ENCODE assay signal across 17 cellular contexts in the genomic region with DNA sequence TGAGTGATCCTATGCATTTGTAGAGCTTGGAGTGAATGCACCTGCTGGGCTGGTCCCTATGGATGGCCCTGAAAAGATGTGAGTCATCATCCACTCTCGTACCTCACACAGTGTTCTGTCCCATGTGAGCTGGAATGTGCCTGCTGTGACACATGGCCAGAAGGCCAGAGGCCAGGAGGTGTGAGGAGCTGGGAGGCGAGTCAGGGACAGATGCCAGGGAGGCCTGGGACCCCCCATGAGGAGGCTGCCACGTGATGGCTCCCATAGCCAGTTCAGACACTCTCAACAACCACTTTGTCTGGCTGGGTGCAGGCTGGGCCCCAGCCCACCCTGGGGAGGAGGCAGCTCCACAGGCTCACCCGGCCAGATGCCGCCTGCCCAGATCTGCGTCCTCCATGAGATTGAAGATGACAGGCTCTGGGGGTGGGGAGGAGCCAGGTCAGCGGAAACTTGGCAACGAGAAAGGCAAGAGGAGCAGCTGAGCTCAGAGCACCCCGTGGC.
DNase-seq lines count a peak whose midpoint lies in the region; ATAC-seq, FAIRE-seq and TF ChIP-seq lines count a peak whose summit lies in the region.
"Had no signal": no experiment of that assay in that cellular context is flagged by ENCODE, and none has a peak within 500 bp of the region (broad histone marks: within the 10 kb centered on the region; RNA-seq: fewer than 3 reads in every experiment).

No MANE protein-coding gene starts in this region.

- TF ChIP-seq CTCF in HepG2 (CRISPR knock-in tag; IDR thresholded peaks at IDR 0.05) (no peak), right lobe of liver (IDR thresholded peaks at IDR 0.05) (no peak)

- in situ Hi-C loops in HepG2 (cut with HindIII; ENCODE audit: extremely low pct_ligation_motif_present, low pct_unique_long_range_greater_than_20kb) = no loop called here

- DNase-seq in HepG2 (ENCODE audit: low spot score) = no peak
- no peak for DNase-seq in right lobe of liver
- DNase-seq in medulla oblongata (ENCODE audit: extremely low spot score) = peak; percentile 50
- DNase-seq in aorta = peak; percentile 38 to 64
- no peak for DNase-seq in activated CD4-positive, alpha-beta T cell treated with anti-CD3 and anti-CD28 coated beads, Interleukin-2, amount 50 U/mL, for 4 hours
- DNase-seq in GF-D8 (lab: John Stamatoyannopoulos, UW) = no peak
- DNase-seq: activated naive CD4-positive, alpha-beta T cell treated with Interleukin-2 at 50 U/mL for 16 hours; activated T-cell treated with anti-CD3 and anti-CD28 coated beads for 4 hours; CD4-positive, alpha-beta T cell; KG1; NK-92 treated with Interleukin-12 subunit alpha and Interleukin-12 subunit beta, amount 100 ng/mL, for 24 hours had no signal

- H3K4me3 ChIP-seq in HepG2 (replicated peaks in 1 of 3; ENCODE audit: insufficient read depth in 1 of 3, low read depth in 2 of 3, low read length in 3 of 3) (no peak overlapping the region), right lobe of liver (no peak overlapping the region), aorta (ENCODE audit: low read length in 2 of 2) (no peak overlapping the region)
- H3K4me3 ChIP-seq: coronary artery, HAP-1 had no signal

- CTCF ChIA-PET in HepG2 (lab: Yijun Ruan, JAX; ENCODE audit: low intra/inter-chr PET ratio, low total read pairs) = no interaction called here

- no peak overlapping the region for H3K9ac ChIP-seq in HepG2 (ENCODE audit: insufficient read depth, low read depth, low read length)

- no peaks in the 10 kb centered on the region for H4K20me1 ChIP-seq in HepG2 (ENCODE audit: insufficient read depth, low read length)

- H3K4me2 ChIP-seq in HepG2 (ENCODE audit: low read depth, low read length) = no peak overlapping the region

- H3K36me3 ChIP-seq in HepG2 (replicated peaks in 1 of 2; ENCODE audit: control insufficient read depth in 1 of 2, insufficient read depth in 2 of 2, low read length in 2 of 2) = no peaks in the 10 kb centered on the region
- H3K36me3 ChIP-seq in right lobe of liver = no peaks in the 10 kb centered on the region
- H3K36me3 ChIP-seq in aorta (ENCODE audit: control insufficient read depth in 1 of 2, insufficient read depth in 2 of 2, low read length in 1 of 2) = no peaks in the 10 kb centered on the region
- H3K36me3 ChIP-seq: HAP-1 had no signal

- H3K4me1 ChIP-seq in HepG2 (ENCODE audit: insufficient read depth, low read length) = no peaks in the 10 kb centered on the region
- H3K4me1 ChIP-seq in right lobe of liver = no peaks in the 10 kb centered on the region
- no peaks in the 10 kb centered on the region for H3K4me1 ChIP-seq in aorta (ENCODE audit: control insufficient read depth in 1 of 2, insufficient read depth in 2 of 2, low read length in 2 of 2)

- POLR2A ChIA-PET in HepG2 (lab: Yijun Ruan, JAX) = no interaction called here

- TF ChIP-seq POLR2A in HepG2 (IDR thresholded peaks at IDR 0.05; ENCODE audit: insufficient read depth in 1 of 2, low read depth in 2 of 2, low read length in 2 of 2) (no peak), right lobe of liver (IDR thresholded peaks at IDR 0.05) (no peak)

- 17% methylated on average over 8 of the region's 9 CpGs for WGBS in HepG2 (ENCODE audit: low lambda C conversion rate)
- 83% methylated on average over 1 of the region's 9 CpGs for WGBS in right lobe of liver (ENCODE audit: insufficient coverage, low coverage, low lambda C conversion rate, missing lambda C conversion rate)
- WGBS in aorta, 2 donors = 79 to 85% methylated on average over 9 of the region's 9 CpGs

- H2AFZ ChIP-seq in HepG2 (ENCODE audit: low read length) = no peak overlapping the region

- no TSS peak for BruUV-seq in HepG2 (replicated peaks; lab: Mats Ljungman, UMichigan)

- TF ChIP-seq RAD21 in HepG2 (CRISPR knock-in tag; IDR thresholded peaks at IDR 0.05) = no peak

- H3K9me3 ChIP-seq in HepG2 (ENCODE audit: low read length) (no peaks in the 10 kb centered on the region), right lobe of liver (no peaks in the 10 kb centered on the region), aorta (ENCODE audit: control insufficient read depth, low read length) (no peaks in the 10 kb centered on the region)
- H3K9me3 ChIP-seq: HAP-1 had no signal

- TF ChIP-seq EP300 in HepG2 (IDR thresholded peaks at IDR 0.05; ENCODE audit: low read depth in 2 of 2, low read length in 2 of 2) = no peak
- TF ChIP-seq EP300 in HepG2 (CRISPR knock-in tag; IDR thresholded peaks at IDR 0.05; ENCODE audit: borderline replicate concordance) = no peak

- H3K27ac ChIP-seq in HepG2 (ENCODE audit: extremely low read length, insufficient read depth, low read length) (no peak overlapping the region), right lobe of liver (no peak overlapping the region), aorta (ENCODE audit: low read depth in 1 of 2, low read length in 2 of 2) (no peak overlapping the region)
- H3K27ac ChIP-seq: coronary artery, RWPE1 had no signal

- FAIRE-seq in HepG2 (lab: Jason Lieb, UNC) = no peak
- FAIRE-seq: GM18507 had no signal

- ATAC-seq in HepG2 (no peak; the same call in 2 of the 3 replicates), right lobe of liver (no peak), SK-N-SH treated with all-trans-retinoic acid at 6 μM for 48 hours (no peak; the same call in 2 of the 3 replicates), aorta (ENCODE audit: low FRiP score) (no peak), GM21717 (IDR thresholded peaks at IDR 0.05; ENCODE audit: unreplicated experiment) (no peak)

- peaks cover 0 to 8% of the 10 kb centered on the region in 2 experiments; a peak in 2 of 5 replicates for H3K27me3 ChIP-seq in HepG2 (ENCODE audit: control insufficient read depth in 1 of 2, insufficient read depth in 2 of 2, low read length in 2 of 2)
- H3K27me3 ChIP-seq in right lobe of liver = no peaks in the 10 kb centered on the region
- no peaks in the 10 kb centered on the region for H3K27me3 ChIP-seq in aorta (ENCODE audit: control insufficient read depth in 1 of 2, insufficient read depth in 2 of 2, low read length in 1 of 2)

- intact Hi-C loops in HepG2 (cut with micrococcal nuclease; ENCODE audit: unreplicated experiment) = no loop called here
- intact Hi-C loops in right lobe of liver (cut with DNase I) = no loop called here
- intact Hi-C loops in aorta (cut with DNase I) = no loop called here

- no peaks in the 10 kb centered on the region for H3K79me2 ChIP-seq in HepG2 (ENCODE audit: insufficient read depth, low read length)

TF ChIP-seq in HepG2, 621 proteins besides CTCF, POLR2A, EP300 and RAD21:
- TF ChIP-seq CREB1 (IDR thresholded peaks at IDR 0.05) = 0 out of 2 replicates have a peak, but pooled peaks have one; percentile 10
- TF ChIP-seq CREB1 (CRISPR knock-in tag; IDR thresholded peaks at IDR 0.05) = no peak
- TF ChIP-seq ZNF354B (CRISPR knock-in tag; IDR thresholded peaks at IDR 0.05) = no peak
- peak; percentile 23; the same call in 1 of the 2 replicates for TF ChIP-seq FOSL2 (CRISPR knock-in tag; IDR thresholded peaks at IDR 0.05)
TF ChIP-seq in HepG2: peak in this region for 2.

TF ChIP-seq in SK-N-SH treated with all-trans-retinoic acid at 6 μM for 48 hours, 23 proteins besides CTCF, POLR2A, EP300 and RAD21:
- TF ChIP-seq TSHZ2 (CRISPR knock-in tag; IDR thresholded peaks at IDR 0.05) = 0 out of 2 replicates have a peak, but pooled peaks have one; percentile 11
- TF ChIP-seq ZNF8 (CRISPR knock-in tag; IDR thresholded peaks at IDR 0.05) = no peak

Comparison
In these comparisons a context has a peak if more than half of its experiments do, and no peak if none do; other contexts are left out.
1. DNase-seq: peak in medulla oblongata (single experiment) and aorta (2 of 2); none in HepG2 (single experiment), right lobe of liver (0 of 3), activated CD4-positive, alpha-beta T cell treated with anti-CD3 and anti-CD28 coated beads, Interleukin-2, amount 50 U/mL, for 4 hours (0 of 2) and GF-D8 (single experiment).